17 cellular contexts compared by ENCODE assay signal in genomic region chr20:15596220-15596875, GRCh38.
DNase-seq lines count a peak whose midpoint lies in the region; ATAC-seq and TF ChIP-seq lines count a peak whose summit lies in the region.
"Had no signal": no experiment of that assay in that cellular context is flagged by ENCODE, and none has a peak within 500 bp of the region (broad histone marks: within the 10 kb centered on the region; RNA-seq: fewer than 3 reads in every experiment).

No MANE protein-coding gene starts in this region.

- no peak overlapping the region for H3K4me3 Mint-ChIP-seq in activated T-cell treated with anti-CD3 and anti-CD28 coated beads, Interleukin-2, amount 50 U/mL, for 4 hours
- H3K4me3 Mint-ChIP-seq: CD14-positive monocyte; CD8-positive, alpha-beta T cell; H9 had no signal

- no peak overlapping the region for H3K23ac ChIP-seq in mesenchymal stem cell (ENCODE audit: low read length in 2 of 2)

- no peak overlapping the region for H2BK120ac ChIP-seq in mesenchymal stem cell (ENCODE audit: low read depth, low read length)

- no peak overlapping the region for H2AFZ ChIP-seq in mesenchymal stem cell (ENCODE audit: low read depth, low read length)

- no peak overlapping the region for H3K27ac ChIP-seq in mesenchymal stem cell (ENCODE audit: low read length, poor library complexity, severe bottlenecking)
- H3K27ac ChIP-seq: 22Rv1 had no signal

- no peak overlapping the region for H3K4me3 ChIP-seq in mesenchymal stem cell (ENCODE audit: insufficient read depth in 1 of 2, low read depth in 1 of 2, low read length in 2 of 2)

- H3K14ac ChIP-seq in mesenchymal stem cell (ENCODE audit: low read length in 2 of 2), result no peak overlapping the region

- no peak overlapping the region for H4K91ac ChIP-seq in mesenchymal stem cell (ENCODE audit: low read length)

- H3K4me1 Mint-ChIP-seq in activated T-cell treated with anti-CD3 and anti-CD28 coated beads, Interleukin-2, amount 50 U/mL, for 4 hours (ENCODE audit: low read depth), result no peaks in the 10 kb centered on the region
- H3K4me1 Mint-ChIP-seq: CD14-positive monocyte had no signal

- in situ Hi-C loops in GM13976 (cut with MboI; ENCODE audit: low sequenced_read_pairs, unreplicated experiment), result no loop called here

- H3K4me1 ChIP-seq in mesenchymal stem cell (ENCODE audit: control insufficient read depth, insufficient read depth, low read depth, low read length), result no peaks in the 10 kb centered on the region

- DNase-seq in NCI-H187 (lab: John Stamatoyannopoulos, UW), result peak; percentile 5 to 30
- no peak for DNase-seq in NCI-H187 treated with DMSO at 0.1 percent for 48 hours (lab: John Stamatoyannopoulos, UW)
- DNase-seq in kidney tubule cell (ENCODE audit: low spot score), result peak; percentile 19
- peak; percentile 10 for DNase-seq in mesenchymal stem cell
- DNase-seq in activated T-cell treated with anti-CD3 and anti-CD28 coated beads, Interleukin-2, amount 50 U/mL, for 4 hours, result no peak
- no peak for DNase-seq in MV-4-11 (lab: John Stamatoyannopoulos, UW)
- DNase-seq in GM13976 (ENCODE audit: low spot score), result no peak
- DNase-seq: CD8-positive, alpha-beta T cell; COR-L47; DMS153; DMS79 treated with DMSO at 0.1 percent for 48 hours; GDM1; GOT3; H9 had no signal

- no peak overlapping the region for H3K4ac ChIP-seq in mesenchymal stem cell (ENCODE audit: low read depth in 1 of 2, low read length in 2 of 2)

- H2BK15ac ChIP-seq in mesenchymal stem cell (ENCODE audit: low read depth, poor library complexity, severe bottlenecking), result no peak overlapping the region

- no peak overlapping the region for H2BK5ac ChIP-seq in mesenchymal stem cell (ENCODE audit: low read depth, low read length, poor library complexity, severe bottlenecking)

- H2AK5ac ChIP-seq in mesenchymal stem cell (ENCODE audit: low read length, severe bottlenecking), result no peak overlapping the region

- no peak for ATAC-seq in activated T-cell treated with anti-CD3 and anti-CD28 coated beads, Interleukin-2, amount 50 U/mL, for 4 hours
- ATAC-seq in GM19463 (IDR thresholded peaks at IDR 0.05; ENCODE audit: unreplicated experiment), result no peak
- ATAC-seq: CD8-positive, alpha-beta T cell had no signal

- H3K27me3 ChIP-seq in mesenchymal stem cell (ENCODE audit: control insufficient read depth in 1 of 2, insufficient read depth in 1 of 2, low read length in 2 of 2), result no peaks in the 10 kb centered on the region

- no peaks in the 10 kb centered on the region for H3K27me3 Mint-ChIP-seq in activated T-cell treated with anti-CD3 and anti-CD28 coated beads, Interleukin-2, amount 50 U/mL, for 4 hours (ENCODE audit: low read depth)

- no peaks in the 10 kb centered on the region for H3K79me1 ChIP-seq in mesenchymal stem cell (replicated peaks; ENCODE audit: low read length, poor library complexity, severe bottlenecking)

- no peak overlapping the region for H4K8ac ChIP-seq in mesenchymal stem cell (ENCODE audit: low read length)

- no peak overlapping the region for H2BK12ac ChIP-seq in mesenchymal stem cell (ENCODE audit: low read length in 2 of 2)

- H3K36me3 Mint-ChIP-seq in activated T-cell treated with anti-CD3 and anti-CD28 coated beads, Interleukin-2, amount 50 U/mL, for 4 hours (ENCODE audit: insufficient read depth), result no peaks in the 10 kb centered on the region
- H3K36me3 Mint-ChIP-seq: CD14-positive monocyte; CD8-positive, alpha-beta T cell had no signal

- no peak overlapping the region for H3K4me2 ChIP-seq in mesenchymal stem cell (ENCODE audit: low read length, poor library complexity, severe bottlenecking)

- H3K9me3 ChIP-seq in mesenchymal stem cell (ENCODE audit: control insufficient read depth, low read length), result no peaks in the 10 kb centered on the region

- H3K9ac ChIP-seq in mesenchymal stem cell (ENCODE audit: low read length), result no peak overlapping the region

- no peak overlapping the region for H3K18ac ChIP-seq in mesenchymal stem cell (ENCODE audit: low read depth in 1 of 2, low read length in 2 of 2)

- WGBS in mesenchymal stem cell, result 92% methylated on average over 1 of the region's 3 CpGs

- TF ChIP-seq CTCF in GM13976 (IDR thresholded peaks at IDR 0.05; ENCODE audit: borderline replicate concordance, control extremely low read depth, extremely low read depth, insufficient read depth, missing control alignments), result no peak

- H3K9me3 Mint-ChIP-seq in activated T-cell treated with anti-CD3 and anti-CD28 coated beads, Interleukin-2, amount 50 U/mL, for 4 hours, result peaks cover 11% of the 10 kb centered on the region
- H3K9me3 Mint-ChIP-seq: CD8-positive, alpha-beta T cell; H9 had no signal

- H3K36me3 ChIP-seq in mesenchymal stem cell (ENCODE audit: control insufficient read depth in 1 of 2, insufficient read depth in 2 of 2, low read depth in 1 of 2, low read length in 2 of 2), result no peaks in the 10 kb centered on the region

Comparison
In these comparisons a context has a peak if more than half of its experiments do, and no peak if none do; other contexts are left out.
1. DNase-seq: peak in NCI-H187 (2 of 2), kidney tubule cell (single experiment) and mesenchymal stem cell (single experiment); none in NCI-H187 treated with DMSO at 0.1 percent for 48 hours (single experiment), activated T-cell treated with anti-CD3 and anti-CD28 coated beads, Interleukin-2, amount 50 U/mL, for 4 hours (single experiment), MV-4-11 (single experiment) and GM13976 (single experiment).